Comparison of ENCODE assay signal across 25 cellular contexts in genomic region chr15:78097667-78098066, GRCh38. TPM values are rescaled to one million over a fixed set of nuclear protein-coding genes. Genes with fewer than 3 reads are reported as not detected.
"Had no signal": no experiment of that assay in that cellular context is flagged by ENCODE, and none has a peak within 500 bp of the region (broad histone marks: within the 10 kb centered on the region; RNA-seq: fewer than 3 reads in every experiment).

No MANE protein-coding gene starts in this region.

- H3K36me3 Mint-ChIP-seq: activated naive CD8-positive, alpha-beta T cell treated with anti-CD3 and anti-CD28 coated beads for 36 hours; naive thymus-derived CD8-positive, alpha-beta T cell; stimulated activated effector memory CD8-positive, alpha-beta T cell treated with anti-CD3 and anti-CD28 coated beads, Interleukin-12 subunit alpha, Interleukin-12 subunit beta, amount 100 ng/mL, for 72 hours; WTC11 had no signal

- H3K27ac Mint-ChIP-seq: activated naive CD8-positive, alpha-beta T cell treated with anti-CD3 and anti-CD28 coated beads for 36 hours; activated T-helper 1 cell treated with anti-CD3 and anti-CD28 coated beads, Interleukin-12 subunit alpha, Interleukin-12 subunit beta, Interleukin-2, Interleukin-4 antibody, amounts not matched to agents 30 ng/mL and 10 ng/mL and 1 ng/mL, durations not matched to agents 14 hours and 24 hours and 36 hours; naive thymus-derived CD8-positive, alpha-beta T cell; stimulated activated effector memory CD8-positive, alpha-beta T cell treated with anti-CD3 and anti-CD28 coated beads, Interleukin-12 subunit alpha, Interleukin-12 subunit beta, amount 100 ng/mL, for 72 hours; stimulated activated naive CD8-positive, alpha-beta T cell treated with anti-CD3 and anti-CD28 coated beads, Interleukin-15, amount 100 ng/mL, for 72 hours; T-helper 1 cell treated with Interleukin-12 subunit alpha and Interleukin-12 subunit beta and Interleukin-4 antibody, amounts not matched to agents 30 μg/mL and 1 μg/mL, for 36 hours; WTC11 had no signal

- H3K27ac ChIP-seq: breast epithelium, colonic mucosa, esophagus squamous epithelium, gastroesophageal sphincter, lower lobe of right lung, pancreas, skin epidermis, transverse colon, vagina had no signal

- H3K4me1 Mint-ChIP-seq: WTC11 had no signal

- H3K27me3 ChIP-seq: breast epithelium, colonic mucosa, esophagus squamous epithelium, gastroesophageal sphincter, pancreas, transverse colon, vagina had no signal

- ATAC-seq: gastroesophageal sphincter; lower lobe of right lung; naive thymus-derived CD8-positive, alpha-beta T cell; pancreas; right cardiac atrium; stimulated activated effector memory CD8-positive, alpha-beta T cell treated with anti-CD3 and anti-CD28 coated beads, Interleukin-12 subunit alpha, Interleukin-12 subunit beta, amount 100 ng/mL, for 72 hours; stimulated activated naive CD8-positive, alpha-beta T cell treated with anti-CD3 and anti-CD28 coated beads, Interleukin-15, amount 100 ng/mL, for 72 hours had no signal

- H3K4me3 Mint-ChIP-seq: activated naive CD8-positive, alpha-beta T cell treated with anti-CD3 and anti-CD28 coated beads for 36 hours; activated T-helper 1 cell treated with anti-CD3 and anti-CD28 coated beads, Interleukin-12 subunit alpha, Interleukin-12 subunit beta, Interleukin-2, Interleukin-4 antibody, amounts not matched to agents 30 ng/mL and 10 ng/mL and 1 ng/mL, durations not matched to agents 14 hours and 24 hours and 36 hours; central memory CD8-positive, alpha-beta T cell; naive thymus-derived CD8-positive, alpha-beta T cell; stimulated activated effector memory CD8-positive, alpha-beta T cell treated with anti-CD3 and anti-CD28 coated beads, Interleukin-12 subunit alpha, Interleukin-12 subunit beta, amount 100 ng/mL, for 72 hours; stimulated activated naive CD8-positive, alpha-beta T cell treated with anti-CD3 and anti-CD28 coated beads, Interleukin-15, amount 100 ng/mL, for 72 hours; T-helper 1 cell treated with Interleukin-12 subunit alpha and Interleukin-12 subunit beta and Interleukin-4 antibody, amounts not matched to agents 30 μg/mL and 1 μg/mL, for 36 hours; WTC11 had no signal

- DNase-seq: activated CD4-positive, alpha-beta T cell treated with anti-CD3 and anti-CD28 coated beads, Interleukin-2, amount 50 U/mL, for 4 hours; activated naive CD4-positive, alpha-beta T cell; activated naive CD8-positive, alpha-beta T cell treated with anti-CD3 and anti-CD28 coated beads for 36 hours; activated T-cell treated with anti-CD3 and anti-CD28 coated beads for 4 hours; colonic mucosa; esophagus squamous epithelium; lower lobe of right lung; naive thymus-derived CD8-positive, alpha-beta T cell; pancreas; right cardiac atrium; stimulated activated CD4-positive, alpha-beta T cell treated with anti-CD3 and anti-CD28 coated beads, Interleukin-2, amount 100 ng/mL, for 24 hours; stimulated activated naive CD8-positive, alpha-beta T cell treated with anti-CD3 and anti-CD28 coated beads, Interleukin-15, amount 100 ng/mL, for 72 hours; T1000 had no signal

- H3K9me3 ChIP-seq: breast epithelium, colonic mucosa, esophagus squamous epithelium, gastroesophageal sphincter, lower lobe of right lung, pancreas, transverse colon, vagina had no signal

- H3K9me3 Mint-ChIP-seq: activated naive CD8-positive, alpha-beta T cell treated with anti-CD3 and anti-CD28 coated beads for 36 hours; activated T-helper 1 cell treated with anti-CD3 and anti-CD28 coated beads, Interleukin-12 subunit alpha, Interleukin-12 subunit beta, Interleukin-2, Interleukin-4 antibody, amounts not matched to agents 30 ng/mL and 10 ng/mL and 1 ng/mL, durations not matched to agents 14 hours and 24 hours and 36 hours; central memory CD8-positive, alpha-beta T cell; naive thymus-derived CD8-positive, alpha-beta T cell; stimulated activated effector memory CD8-positive, alpha-beta T cell treated with anti-CD3 and anti-CD28 coated beads, Interleukin-12 subunit alpha, Interleukin-12 subunit beta, amount 100 ng/mL, for 72 hours; stimulated activated naive CD8-positive, alpha-beta T cell treated with anti-CD3 and anti-CD28 coated beads, Interleukin-15, amount 100 ng/mL, for 72 hours; T-helper 1 cell treated with Interleukin-12 subunit alpha and Interleukin-12 subunit beta and Interleukin-4 antibody, amounts not matched to agents 30 μg/mL and 1 μg/mL, for 36 hours; WTC11 had no signal

- H3K36me3 ChIP-seq: breast epithelium, colonic mucosa, esophagus squamous epithelium, gastroesophageal sphincter, lower lobe of right lung, pancreas, transverse colon, vagina had no signal

- H3K27me3 Mint-ChIP-seq: activated naive CD8-positive, alpha-beta T cell treated with anti-CD3 and anti-CD28 coated beads for 36 hours; central memory CD8-positive, alpha-beta T cell; naive thymus-derived CD8-positive, alpha-beta T cell had no signal

- H3K4me3 ChIP-seq: breast epithelium, colonic mucosa, esophagus squamous epithelium, gastroesophageal sphincter, lower lobe of right lung, pancreas, skin epidermis, transverse colon, vagina had no signal

- H3K4me1 ChIP-seq: breast epithelium, colonic mucosa, pancreas had no signal

RNA-seq across cellular contexts. Expression of gene SH2D7, which starts 5.3 kb away (rescaled TPM):
- total RNA-seq: activated naive CD8-positive, alpha-beta T cell treated with anti-CD3 and anti-CD28 coated beads for 36 hours; activated T-helper 1 cell treated with anti-CD3 and anti-CD28 coated beads, Interleukin-12 subunit alpha, Interleukin-12 subunit beta, Interleukin-2, Interleukin-4 antibody, amounts not matched to agents 30 ng/mL and 10 ng/mL and 1 ng/mL, durations not matched to agents 14 hours and 24 hours and 36 hours; breast epithelium; esophagus squamous epithelium; gastroesophageal sphincter; lower lobe of right lung; naive thymus-derived CD8-positive, alpha-beta T cell; pulmonary artery endothelial cell; right cardiac atrium; vagina; WTC11 had no signal
- polyA plus RNA-seq: keratinocyte had no signal
